In genomic region chr2:20051518-20052228, GRCh38 we compare ENCODE assay signal across 8 cellular contexts.
DNase-seq lines count a peak whose midpoint lies in the region; ATAC-seq lines count a peak whose summit lies in the region.

Gene LAPTM4A, minus strand, starts transcription at chr2:20051628. Its CDS starts 108 bp downstream, at chr2:20051520.

- DNase-seq in AML-193 (lab: John Stamatoyannopoulos, UW) (peak; percentile 94 to 96), NCI-H446 (lab: John Stamatoyannopoulos, UW) (peak; percentile 97 to 99), cerebellar cortex (ENCODE audit: low spot score) (peak; percentile 100), iris pigment epithelial cell (ENCODE audit: low read depth) (peak; percentile 100)
- DNase-seq in activated CD4-positive, CD25-positive, alpha-beta regulatory T cell treated with anti-CD3 and anti-CD28 coated beads, Interleukin-2, amount 50 U/mL, for 16 hours (ENCODE audit: low read depth, low spot score): peak; percentile 98
- peak; percentile 94 for DNase-seq in stimulated activated CD4-positive, alpha-beta T cell treated with anti-CD3 and anti-CD28 coated beads, Interleukin-12 subunit alpha, Interleukin-12 subunit beta, amount 100 ng/mL, for 4 hours

- ATAC-seq in GM19043 (IDR thresholded peaks at IDR 0.05; ENCODE audit: low read depth, unreplicated experiment) (peak; percentile 90), HG03354 (IDR thresholded peaks at IDR 0.05; ENCODE audit: poor library complexity, severe bottlenecking, unreplicated experiment) (peak; percentile 95)

Comparison
In these comparisons a context has a peak if more than half of its experiments do, and no peak if none do; other contexts are left out.
1. Peak in every context shown above with its lines: DNase-seq and ATAC-seq.